ENCODE assay signal across 14 cellular contexts in the genomic region with DNA sequence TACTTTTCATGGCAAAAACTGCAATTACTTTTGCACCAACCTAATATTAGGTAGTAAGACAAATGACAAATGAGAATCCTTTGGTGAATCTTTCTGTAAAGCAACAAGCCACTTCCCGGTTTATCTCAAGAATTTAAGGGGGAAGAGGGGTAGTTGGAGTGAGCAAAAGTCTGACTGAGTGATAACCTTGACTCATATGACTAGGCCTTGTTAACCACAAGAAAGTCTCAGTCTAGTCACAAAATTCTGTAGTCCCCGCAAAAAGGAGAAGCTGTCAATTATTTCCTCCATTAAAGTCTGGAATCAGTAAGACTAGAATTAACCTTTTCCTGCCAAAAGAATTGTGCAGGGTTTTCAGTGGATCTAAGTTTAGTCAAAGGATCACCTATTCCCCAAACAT.
A peak's percentile ranks its signal among the peaks of the same experiment; 100 is the strongest.
DNase-seq lines count a peak whose midpoint lies in the region; ATAC-seq lines count a peak whose summit lies in the region.
"Had no signal": no experiment of that assay in that cellular context is flagged by ENCODE, and none has a peak within 500 bp of the region (broad histone marks: within the 10 kb centered on the region; RNA-seq: fewer than 3 reads in every experiment).

No MANE protein-coding gene starts in this region.

- intact Hi-C loops in posterior vena cava (cut with DNase I), result loop anchor here in 1 of 2 donors (5.0 kb wide), 1 partner anchor 1582 kb away; no protein-coding TSS in a partner anchor

- ATAC-seq in GM18907 (IDR thresholded peaks at IDR 0.05; ENCODE audit: unreplicated experiment) (peak; percentile 65), HG02938 (IDR thresholded peaks at IDR 0.05; ENCODE audit: unreplicated experiment) (peak; percentile 75), HG03135 (IDR thresholded peaks at IDR 0.05; ENCODE audit: unreplicated experiment) (no peak)

- DNase-seq in NOMO-1 treated with DMSO at 0.1 percent for 48 hours (lab: John Stamatoyannopoulos, UW; ENCODE audit: unreplicated experiment), result peak; percentile 85
- peak; percentile 35 for DNase-seq in medulla oblongata (ENCODE audit: extremely low spot score)
- no peak for DNase-seq in NCI-H1105 (lab: John Stamatoyannopoulos, UW)
- DNase-seq in posterior vena cava (ENCODE audit: low spot score), result no peak
- DNase-seq: activated CD4-positive, CD25-positive, alpha-beta regulatory T cell; activated naive CD4-positive, alpha-beta T cell treated with Interleukin-2 at 50 U/mL for 16 hours; H9; hippocampal formation; mesenchymal stem cell; NCI-H1105 treated with DMSO at 0.1 percent for 48 hours; tibial artery had no signal

Comparison
In these comparisons a context has a peak if more than half of its experiments do, and no peak if none do; other contexts are left out.
1. DNase-seq: peak in NOMO-1 treated with DMSO at 0.1 percent for 48 hours (single experiment) and medulla oblongata (single experiment); none in NCI-H1105 (single experiment) and posterior vena cava (single experiment).